In genomic region chr16:68844211-68844564, GRCh38 we compare ENCODE assay signal across 8 cellular contexts. TPM values are rescaled to one million over a fixed set of nuclear protein-coding genes. Genes with fewer than 3 reads are reported as not detected.
A peak's percentile ranks its signal among the peaks of the same experiment; 100 is the strongest.
DNase-seq lines count a peak whose midpoint lies in the region; ATAC-seq and TF ChIP-seq lines count a peak whose summit lies in the region.

No MANE protein-coding gene starts in this region.

- no peaks in the 10 kb centered on the region for H3K9me3 ChIP-seq in colonic mucosa
- no peaks in the 10 kb centered on the region for H3K9me3 ChIP-seq in mucosa of descending colon

- no peaks in the 10 kb centered on the region for H3K36me3 ChIP-seq in colonic mucosa
- H3K36me3 ChIP-seq in mucosa of descending colon (ENCODE audit: low read depth), result no peaks in the 10 kb centered on the region

- H3K27ac ChIP-seq in C4-2B (peak overlapping the region; percentile 84), colonic mucosa (no peak overlapping the region)

- H3K27me3 Mint-ChIP-seq in natural killer cell treated with Interleukin-12 subunit alpha and Interleukin-12 subunit beta and Interleukin-15 and Interleukin-18, amount 100 ng/mL, for 72 hours, result no peaks in the 10 kb centered on the region

- no peaks in the 10 kb centered on the region for H3K9me3 Mint-ChIP-seq in natural killer cell treated with Interleukin-12 subunit alpha and Interleukin-12 subunit beta and Interleukin-15 and Interleukin-18, amount 100 ng/mL, for 72 hours

- TF ChIP-seq RAD21 in Ishikawa (IDR thresholded peaks at IDR 0.05; ENCODE audit: low read depth), result no peak

- H3K9ac ChIP-seq in colonic mucosa (ENCODE audit: low read depth in 2 of 2, low read length in 2 of 2), result peak overlapping the region; percentile 66 to 86

- H3K27ac Mint-ChIP-seq in natural killer cell treated with Interleukin-12 subunit alpha and Interleukin-12 subunit beta and Interleukin-15 and Interleukin-18, amount 100 ng/mL, for 72 hours, result peak overlapping the region; percentile 84 to 85

- H3K4me3 ChIP-seq in colonic mucosa, result peak overlapping the region; percentile 84
- no peak overlapping the region for H3K4me3 ChIP-seq in mucosa of descending colon

- H3K4me3 Mint-ChIP-seq in natural killer cell treated with Interleukin-12 subunit alpha and Interleukin-12 subunit beta and Interleukin-15 and Interleukin-18, amount 100 ng/mL, for 72 hours, result peak overlapping the region; percentile 96

- no peak for TF ChIP-seq EP300 in Ishikawa (IDR thresholded peaks at IDR 0.05; ENCODE audit: borderline replicate concordance)

- no peaks in the 10 kb centered on the region for H3K27me3 ChIP-seq in colonic mucosa

- peaks cover 20 to 23% of the 10 kb centered on the region in 2 donors for H3K4me1 Mint-ChIP-seq in natural killer cell treated with Interleukin-12 subunit alpha and Interleukin-12 subunit beta and Interleukin-15 and Interleukin-18, amount 100 ng/mL, for 72 hours (ENCODE audit: low read depth in 2 of 2)

- intact Hi-C loops in colonic mucosa (cut with DNase I), result loop anchor here (10.0 kb wide), 1 partner anchor 139 kb away; no protein-coding TSS in a partner anchor
- intact Hi-C loops in mucosa of descending colon (cut with DNase I, micrococcal nuclease), result no loop called here

- H3K36me3 Mint-ChIP-seq in natural killer cell treated with Interleukin-12 subunit alpha and Interleukin-12 subunit beta and Interleukin-15 and Interleukin-18, amount 100 ng/mL, for 72 hours, result no peaks in the 10 kb centered on the region

- DNase-seq in colonic mucosa (no peak), omental fat pad (ENCODE audit: low spot score) (no peak), mucosa of descending colon (no peak)
- DNase-seq in natural killer cell treated with Interleukin-12 subunit alpha and Interleukin-12 subunit beta and Interleukin-15 and Interleukin-18, amount 100 ng/mL, for 72 hours (ENCODE audit: low spot score), result no peak
- DNase-seq in effector CD4-positive, alpha-beta T cell, result no peak
- DNase-seq in activated CD4-positive, CD25-positive, alpha-beta regulatory T cell (lab: John Stamatoyannopoulos, UW), result no peak

- ATAC-seq in natural killer cell treated with Interleukin-12 subunit alpha and Interleukin-12 subunit beta and Interleukin-15 and Interleukin-18, amount 100 ng/mL, for 72 hours, result no peak
- no peak for ATAC-seq in omental fat pad (ENCODE audit: low FRiP score)
- no peak for ATAC-seq in mucosa of descending colon

- H3K4me1 ChIP-seq in colonic mucosa, result no peaks in the 10 kb centered on the region
- no peaks in the 10 kb centered on the region for H3K4me1 ChIP-seq in mucosa of descending colon (ENCODE audit: low read depth)

- TF ChIP-seq CTCF in C4-2B (conservative IDR thresholded peaks at IDR 0.05) (peak; percentile 21; the same call in 1 of the 2 replicates), colonic mucosa (IDR thresholded peaks at IDR 0.05) (no peak), omental fat pad (IDR thresholded peaks at IDR 0.05) (no peak), mucosa of descending colon (IDR thresholded peaks at IDR 0.05) (no peak)

TF ChIP-seq in Ishikawa, 13 proteins besides CTCF, POLR2A, EP300 and RAD21:
- TF ChIP-seq USF1 (IDR thresholded peaks at IDR 0.05) (peak; percentile 50; the same call in 1 of the 2 replicates), CEBPB (IDR thresholded peaks at IDR 0.05) (no peak)

RNA-seq across cellular contexts. Expression of gene TANGO6, which starts 0.9 kb away (rescaled TPM):
- total RNA-seq in colonic mucosa (10 to 100 TPM in 1 of 2 donors, 1 to 10 TPM in 1; 6.6 to 10.1 TPM), omental fat pad (10 to 100 TPM; 15.1 to 26.2 (median 19.8) TPM), mucosa of descending colon (10 to 100 TPM in 1 of 3 donors, 1 to 10 TPM in 2; 7.4 to 19.7 (median 8.2) TPM)
- 10 to 100 TPM; 26.6 to 62.3 TPM for total RNA-seq in natural killer cell treated with Interleukin-12 subunit alpha and Interleukin-12 subunit beta and Interleukin-15 and Interleukin-18, amount 100 ng/mL, for 72 hours
